ENCODE assay signal across 19 cellular contexts in genomic region chr4:98345838-98346237, GRCh38.
"Had no signal": no experiment of that assay in that cellular context is flagged by ENCODE, and none has a peak within 500 bp of the region (broad histone marks: within the 10 kb centered on the region; RNA-seq: fewer than 3 reads in every experiment).

No MANE protein-coding gene starts in this region.

- H3K4me3 ChIP-seq: gastroesophageal sphincter, lung, sigmoid colon, smooth muscle cell, thoracic aorta, upper lobe of left lung had no signal

- H3K27me3 ChIP-seq: gastroesophageal sphincter, sigmoid colon, upper lobe of left lung had no signal

- H3K4me1 ChIP-seq: gastroesophageal sphincter, sigmoid colon, upper lobe of left lung had no signal

- ATAC-seq: gastroesophageal sphincter; left colon; naive thymus-derived CD8-positive, alpha-beta T cell; stimulated activated memory B cell treated with anti-CD40 and anti-IgM and Interleukin-4, amounts not matched to agents 10 μg/mL and 1 μg/mL and 100 μg/mL, for 72 hours had no signal

- H3K9me3 ChIP-seq: gastroesophageal sphincter, thoracic aorta, upper lobe of left lung had no signal

- H3K27ac ChIP-seq: epithelial cell of prostate, gastroesophageal sphincter, sigmoid colon, thoracic aorta, upper lobe of left lung had no signal

- DNase-seq: activated CD4-positive, alpha-beta memory T cell treated with anti-CD3 and anti-CD28 coated beads for 36 hours; activated CD4-positive, alpha-beta T cell treated with anti-CD3 and anti-CD28 coated beads for 48 hours; activated naive CD4-positive, alpha-beta T cell treated with Interleukin-2 at 50 U/mL for 16 hours; activated naive CD8-positive, alpha-beta T cell treated with anti-CD3 and anti-CD28 coated beads, Interleukin-2, amount 10 ng/mL, durations not matched to agents 7 days and 5 days; activated T-cell treated with anti-CD3 and anti-CD28 coated beads, Interleukin-2, amount 50 U/mL, for 48 hours; cortex of kidney; head of caudate nucleus; left colon; naive thymus-derived CD8-positive, alpha-beta T cell; retina; sigmoid colon; stimulated activated CD4-positive, alpha-beta T cell treated with anti-CD3 and anti-CD28 coated beads, Interleukin-15, amount 100 ng/mL, for 24 hours; upper lobe of left lung had no signal
